Comparison of ENCODE assay signal across 1 cellular context in genomic region chr4:27828843-27829242, GRCh38.
TF ChIP-seq lines count a peak whose summit lies in the region.

No MANE protein-coding gene starts in this region.

TF ChIP-seq in GM23338, 12 proteins besides CTCF, POLR2A, EP300 and RAD21:
- TF ChIP-seq ZNF462 (CRISPR knock-in tag; IDR thresholded peaks at IDR 0.05) (no peak), EZH2 (IDR thresholded peaks at IDR 0.05; ENCODE audit: low read depth, unreplicated experiment) (no peak), CREB1 (CRISPR knock-in tag; IDR thresholded peaks at IDR 0.05; ENCODE audit: low read depth) (no peak), STAT1 (IDR thresholded peaks at IDR 0.05; ENCODE audit: unreplicated experiment) (no peak), ETS1 (IDR thresholded peaks at IDR 0.05) (no peak), JUNB (IDR thresholded peaks at IDR 0.05; ENCODE audit: unreplicated experiment) (no peak), NANOG (IDR thresholded peaks at IDR 0.05; ENCODE audit: borderline replicate concordance) (no peak), POLR2AphosphoS5 (IDR thresholded peaks at IDR 0.05; ENCODE audit: low read depth) (no peak), ZNF331 (CRISPR knock-in tag; IDR thresholded peaks at IDR 0.05; ENCODE audit: low read depth) (no peak), REST (IDR thresholded peaks at IDR 0.05; ENCODE audit: unreplicated experiment) (no peak), EZH2phosphoT487 (IDR thresholded peaks at IDR 0.05; ENCODE audit: unreplicated experiment) (no peak), ZNF114 (CRISPR knock-in tag; IDR thresholded peaks at IDR 0.05) (no peak)
